Comparison of ENCODE assay signal across 8 cellular contexts in the genomic region with DNA sequence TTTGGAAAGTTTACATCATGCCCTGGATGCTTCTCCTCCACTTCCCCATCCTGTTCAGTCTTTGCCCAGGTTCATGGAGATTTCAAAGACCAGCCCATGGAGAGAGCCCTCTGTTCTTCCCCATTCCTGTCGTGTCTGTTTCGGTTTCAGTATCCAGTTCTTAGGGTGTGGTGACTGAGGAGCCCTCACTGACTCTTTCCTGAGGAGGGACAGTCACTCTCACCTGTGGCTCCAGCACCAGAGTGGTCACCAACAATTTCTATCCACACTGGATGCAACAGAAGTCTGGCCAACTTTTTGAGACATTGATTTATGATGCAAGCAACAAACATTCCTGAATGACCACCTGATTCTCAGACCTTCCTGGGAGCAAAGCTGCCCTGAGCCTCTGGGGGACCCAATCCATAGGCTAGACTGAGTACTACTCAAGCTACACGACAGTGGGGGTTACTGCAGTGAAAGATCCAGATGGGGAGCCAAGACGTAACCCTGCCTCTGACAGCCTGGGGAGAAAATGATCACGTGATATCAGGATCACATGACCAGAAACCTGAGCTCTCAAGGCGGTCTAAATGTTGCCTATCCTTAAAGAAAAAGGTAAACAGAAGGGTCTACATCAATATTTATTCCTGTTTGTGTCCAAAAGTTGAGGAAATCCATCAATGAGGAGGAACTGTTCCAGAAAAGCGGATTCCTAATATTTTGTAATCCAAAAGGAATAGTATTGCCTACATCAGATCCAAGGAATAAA.
A peak's percentile ranks its signal among the peaks of the same experiment; 100 is the strongest.
DNase-seq lines count a peak whose midpoint lies in the region; ATAC-seq, FAIRE-seq and TF ChIP-seq lines count a peak whose summit lies in the region.

No MANE protein-coding gene starts in this region.

- no peaks in the 10 kb centered on the region for H3K36me3 ChIP-seq in keratinocyte (ENCODE audit: control insufficient read depth in 2 of 2, extremely low read depth in 1 of 2, insufficient read depth in 2 of 2, low read length in 2 of 2)

- H3K27ac ChIP-seq in keratinocyte (ENCODE audit: control insufficient read depth, insufficient read depth, low read length) = no peak overlapping the region

- DNase-seq in ELR (ENCODE audit: low read depth) (peak; percentile 61), NAMALWA (ENCODE audit: low spot score) (peak; percentile 90), keratinocyte (ENCODE audit: low read depth, low spot score) (peak; percentile 7), UCSD-AML1 (lab: John Stamatoyannopoulos, UW; ENCODE audit: unreplicated experiment) (no peak)

- no peak overlapping the region for H3K9ac ChIP-seq in keratinocyte (ENCODE audit: control insufficient read depth, extremely low read depth, insufficient read depth, low read length)

- H3K79me2 ChIP-seq in keratinocyte (ENCODE audit: control insufficient read depth, insufficient read depth, low read length) = no peaks in the 10 kb centered on the region

- H3K27me3 ChIP-seq in keratinocyte (ENCODE audit: control insufficient read depth, extremely low read depth, insufficient read depth, low read length) = peaks cover 16% of the 10 kb centered on the region

- H3K4me2 ChIP-seq in keratinocyte (ENCODE audit: control insufficient read depth, extremely low read depth, insufficient read depth, low read depth, low read length) = peak overlapping the region; percentile 64

- H3K9me3 ChIP-seq in keratinocyte (ENCODE audit: control insufficient read depth, low read depth, low read length) = no peaks in the 10 kb centered on the region

- dilution Hi-C loops in keratinocyte (cut with MboI; ENCODE audit: extremely low pct_ligation_motif_present, low sequenced_read_pairs) = no loop called here

- peak overlapping the region; percentile 52 for H3K4me3 ChIP-seq in WI38 (ENCODE audit: low read depth, low read length)
- H3K4me3 ChIP-seq in keratinocyte (ENCODE audit: control insufficient read depth in 2 of 3, extremely low read depth in 1 of 3, insufficient read depth in 2 of 3, low read depth in 1 of 3, low read length in 3 of 3) = peak overlapping the region in 1 of 3 experiments; percentile 40

- no peaks in the 10 kb centered on the region for H4K20me1 ChIP-seq in keratinocyte (ENCODE audit: control insufficient read depth, extremely low read depth, insufficient read depth, low read length)

- no peak for FAIRE-seq in keratinocyte (lab: Jason Lieb, UNC)

- H3K9me1 ChIP-seq in keratinocyte (ENCODE audit: control insufficient read depth, extremely low read depth, insufficient read depth, low read length) = no peaks in the 10 kb centered on the region

- no peaks in the 10 kb centered on the region for H3K4me1 ChIP-seq in keratinocyte (ENCODE audit: control insufficient read depth, extremely low read depth, insufficient read depth, low read length)

- no peak for TF ChIP-seq CTCF in WI38 (IDR thresholded peaks at IDR 0.05; ENCODE audit: low read depth, low read length)
- TF ChIP-seq CTCF in keratinocyte (optimal IDR thresholded peaks at IDR 0.05 in 1 of 3, IDR thresholded peaks at IDR 0.05 in 1 of 3, conservative IDR thresholded peaks at IDR 0.05 in 1 of 3; ENCODE audit: extremely low read depth in 1 of 3, insufficient read depth in 2 of 3, low read length in 3 of 3) = no peak

- H2AFZ ChIP-seq in keratinocyte (ENCODE audit: control insufficient read depth, low read length) = peak overlapping the region; percentile 55

- ATAC-seq in GM21576 (IDR thresholded peaks at IDR 0.05; ENCODE audit: unreplicated experiment) = peak; percentile 12
- no peak for ATAC-seq in GM18519 (IDR thresholded peaks at IDR 0.05; ENCODE audit: low FRiP score, unreplicated experiment)
- no peak for ATAC-seq in HG03039 (IDR thresholded peaks at IDR 0.05; ENCODE audit: unreplicated experiment)
